Comparison of ENCODE assay signal across 15 cellular contexts in the genomic region with DNA sequence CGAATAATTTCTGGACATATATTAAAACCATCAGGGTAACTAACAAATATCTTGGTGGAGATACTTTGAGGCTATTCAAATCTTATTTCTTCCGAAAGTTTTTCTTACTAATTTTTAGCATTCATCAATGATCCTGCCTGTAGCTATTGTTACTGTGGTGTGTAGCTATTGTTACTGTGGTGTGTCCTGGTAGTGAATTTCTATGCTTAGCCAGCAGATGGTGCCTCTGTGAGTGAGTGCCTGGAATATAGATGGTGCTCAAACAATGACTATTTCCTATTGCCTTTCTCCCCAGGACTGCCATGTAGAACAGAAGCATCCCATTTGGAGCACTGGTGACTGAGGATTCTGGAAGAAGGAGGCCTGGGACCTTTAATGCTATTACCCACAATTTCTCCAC.
DNase-seq lines count a peak whose midpoint lies in the region; ATAC-seq, FAIRE-seq and TF ChIP-seq lines count a peak whose summit lies in the region.
"Had no signal": no experiment of that assay in that cellular context is flagged by ENCODE, and none has a peak within 500 bp of the region (broad histone marks: within the 10 kb centered on the region; RNA-seq: fewer than 3 reads in every experiment).

No MANE protein-coding gene starts in this region.

- BruUV-seq in GM12878 (replicated peaks; lab: Mats Ljungman, UMichigan): no TSS peak

- no peak overlapping the region for H3K9ac ChIP-seq in GM12878 (ENCODE audit: control insufficient read depth, insufficient read depth, low read length)

- CTCF ChIA-PET in GM12878 (lab: Yijun Ruan, JAX): no interaction called here

- ATAC-seq in GM12878 (peak; percentile 69), HG03571 (IDR thresholded peaks at IDR 0.05; ENCODE audit: unreplicated experiment) (no peak), HG02938 (IDR thresholded peaks at IDR 0.05; ENCODE audit: unreplicated experiment) (no peak)
- ATAC-seq: heart right ventricle, Right ventricle myocardium inferior had no signal

- H3K4me1 ChIP-seq in GM12878 (ENCODE audit: control insufficient read depth, insufficient read depth, low read length): no peaks in the 10 kb centered on the region
- H3K4me1 ChIP-seq: heart right ventricle had no signal

- no peak overlapping the region for H2AFZ ChIP-seq in GM12878 (ENCODE audit: control insufficient read depth, low read depth, low read length)

- TF ChIP-seq POLR2A in GM12878 (IDR thresholded peaks at IDR 0.05; ENCODE audit: low read depth, low read length): no peak

- TF ChIP-seq CTCF in GM12878 (IDR thresholded peaks at IDR 0.05 in 2 of 3, conservative IDR thresholded peaks at IDR 0.05 in 1 of 3; ENCODE audit: control insufficient read depth in 2 of 3, extremely low read depth in 1 of 3, insufficient read depth in 1 of 3, low read depth in 3 of 3, low read length in 3 of 3): peak in 1 of 3 experiments; percentile 14; a peak in 1 of 6 replicates

- POLR2A ChIA-PET in GM12878 (lab: Charles Lee): no interaction called here

- 45% methylated on average over 2 of the region's 2 CpGs for WGBS in GM12878 (ENCODE audit: insufficient coverage, insufficient replicate concordance, low lambda C conversion rate, missing lambda C conversion rate)

- H3K4me2 ChIP-seq in GM12878 (ENCODE audit: control insufficient read depth, insufficient read depth): no peak overlapping the region

- no peaks in the 10 kb centered on the region for H3K9me3 ChIP-seq in GM12878 (replicated peaks; ENCODE audit: control insufficient read depth, insufficient read depth, low read length)
- H3K9me3 ChIP-seq: neutrophil had no signal

- no peaks in the 10 kb centered on the region for H3K79me2 ChIP-seq in GM12878 (ENCODE audit: control insufficient read depth, insufficient read depth, low read length)

- in situ Hi-C loops in KBM-7 (cut with MboI; ENCODE audit: low pct_unique_long_range_greater_than_20kb, low sequenced_read_pairs) (no loop called here), GM12878 (cut with MboI) (no loop called here)

- TF ChIP-seq RAD21 in GM12878 (IDR thresholded peaks at IDR 0.05; ENCODE audit: insufficient read depth, low read depth, low read length): no peak

- no peak overlapping the region for H3K27ac ChIP-seq in GM12878 (ENCODE audit: control insufficient read depth, insufficient read depth)
- H3K27ac ChIP-seq: heart right ventricle, neutrophil had no signal

- FAIRE-seq in GM12878 (lab: Jason Lieb, UNC): no peak
- FAIRE-seq: endometrium, G401.6 had no signal

- intact Hi-C loops in GM12878 (cut with micrococcal nuclease; ENCODE audit: unreplicated experiment): no loop called here

- H3K4me3 ChIP-seq in GM12878: no peak overlapping the region
- H3K4me3 ChIP-seq: heart right ventricle had no signal

- SMC1A ChIA-PET in GM12878 (lab: Charles Lee; ENCODE audit: uncharacterized antibody, unreplicated experiment): interaction anchor here (1.6 kb wide), 1 partner anchor 17 kb away, joined by 3 read pairs; no protein-coding TSS in a partner anchor

- no peaks in the 10 kb centered on the region for H3K36me3 ChIP-seq in GM12878 (ENCODE audit: control insufficient read depth in 2 of 2, insufficient read depth in 2 of 2, low read length in 1 of 2)
- H3K36me3 ChIP-seq: heart right ventricle, neutrophil had no signal

- H4K20me1 ChIP-seq in GM12878 (ENCODE audit: control insufficient read depth, insufficient read depth): no peaks in the 10 kb centered on the region

- RAD21 ChIA-PET in GM12878 (lab: Charles Lee; ENCODE audit: unreplicated experiment): no interaction called here

- DNase-seq in NCI-H2171 treated with DMSO at 0.1 percent for 48 hours (lab: John Stamatoyannopoulos, UW): peak; percentile 2
- no peak for DNase-seq in NCI-H2171 (lab: John Stamatoyannopoulos, UW)
- DNase-seq in KBM-7: peak; percentile 5
- DNase-seq in GM12878 (ENCODE audit: low read depth, low spot score): no peak
- peak; percentile 2 for DNase-seq in renal cortical epithelial cell (ENCODE audit: low read depth)
- no peak for DNase-seq in cortex of kidney (lab: John Stamatoyannopoulos, UW)
- DNase-seq: heart right ventricle; NCI-H2081; stimulated activated CD4-positive, alpha-beta T cell treated with anti-CD3 and anti-CD28 coated beads, Interleukin-12 subunit alpha, Interleukin-12 subunit beta, amount 100 ng/mL, for 4 hours had no signal

- no peaks in the 10 kb centered on the region for H3K27me3 ChIP-seq in GM12878 (replicated peaks in 1 of 2; ENCODE audit: control insufficient read depth in 2 of 2, insufficient read depth in 2 of 2, low read length in 1 of 2)
- H3K27me3 ChIP-seq: neutrophil had no signal

- TF ChIP-seq EP300 in GM12878 (IDR thresholded peaks at IDR 0.05; ENCODE audit: borderline replicate concordance in 1 of 2, control insufficient read depth in 1 of 2, low read depth in 2 of 2, low read length in 2 of 2): no peak

TF ChIP-seq in GM12878, 131 proteins besides CTCF, POLR2A, EP300 and RAD21 (continues in another document):
- TF ChIP-seq, protein P1, sequence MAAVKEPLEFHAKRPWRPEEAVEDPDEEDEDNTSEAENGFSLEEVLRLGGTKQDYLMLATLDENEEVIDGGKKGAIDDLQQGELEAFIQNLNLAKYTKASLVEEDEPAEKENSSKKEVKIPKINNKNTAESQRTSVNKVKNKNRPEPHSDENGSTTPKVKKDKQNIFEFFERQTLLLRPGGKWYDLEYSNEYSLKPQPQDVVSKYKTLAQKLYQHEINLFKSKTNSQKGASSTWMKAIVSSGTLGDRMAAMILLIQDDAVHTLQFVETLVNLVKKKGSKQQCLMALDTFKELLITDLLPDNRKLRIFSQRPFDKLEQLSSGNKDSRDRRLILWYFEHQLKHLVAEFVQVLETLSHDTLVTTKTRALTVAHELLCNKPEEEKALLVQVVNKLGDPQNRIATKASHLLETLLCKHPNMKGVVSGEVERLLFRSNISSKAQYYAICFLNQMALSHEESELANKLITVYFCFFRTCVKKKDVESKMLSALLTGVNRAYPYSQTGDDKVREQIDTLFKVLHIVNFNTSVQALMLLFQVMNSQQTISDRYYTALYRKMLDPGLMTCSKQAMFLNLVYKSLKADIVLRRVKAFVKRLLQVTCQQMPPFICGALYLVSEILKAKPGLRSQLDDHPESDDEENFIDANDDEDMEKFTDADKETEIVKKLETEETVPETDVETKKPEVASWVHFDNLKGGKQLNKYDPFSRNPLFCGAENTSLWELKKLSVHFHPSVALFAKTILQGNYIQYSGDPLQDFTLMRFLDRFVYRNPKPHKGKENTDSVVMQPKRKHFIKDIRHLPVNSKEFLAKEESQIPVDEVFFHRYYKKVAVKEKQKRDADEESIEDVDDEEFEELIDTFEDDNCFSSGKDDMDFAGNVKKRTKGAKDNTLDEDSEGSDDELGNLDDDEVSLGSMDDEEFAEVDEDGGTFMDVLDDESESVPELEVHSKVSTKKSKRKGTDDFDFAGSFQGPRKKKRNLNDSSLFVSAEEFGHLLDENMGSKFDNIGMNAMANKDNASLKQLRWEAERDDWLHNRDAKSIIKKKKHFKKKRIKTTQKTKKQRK (IDR thresholded peaks at IDR 0.05; ENCODE audit: low read depth, low read length): no peak
- TF ChIP-seq ZBTB11 (CRISPR knock-in tag; IDR thresholded peaks at IDR 0.05) (no peak), GABPA (IDR thresholded peaks at IDR 0.05; ENCODE audit: low read depth) (no peak), ZBED1 (IDR thresholded peaks at IDR 0.05; ENCODE audit: borderline replicate concordance) (no peak), ZNF384 (IDR thresholded peaks at IDR 0.05; ENCODE audit: borderline replicate concordance, low read depth, low read length) (no peak), MLLT1 (IDR thresholded peaks at IDR 0.05) (no peak)

Comparison
In these comparisons a context has a peak if more than half of its experiments do, and no peak if none do; other contexts are left out.
1. DNase-seq: peak in NCI-H2171 treated with DMSO at 0.1 percent for 48 hours (single experiment), KBM-7 (single experiment) and renal cortical epithelial cell (single experiment); none in NCI-H2171 (single experiment), GM12878 (single experiment) and cortex of kidney (single experiment).